In the genomic region with DNA sequence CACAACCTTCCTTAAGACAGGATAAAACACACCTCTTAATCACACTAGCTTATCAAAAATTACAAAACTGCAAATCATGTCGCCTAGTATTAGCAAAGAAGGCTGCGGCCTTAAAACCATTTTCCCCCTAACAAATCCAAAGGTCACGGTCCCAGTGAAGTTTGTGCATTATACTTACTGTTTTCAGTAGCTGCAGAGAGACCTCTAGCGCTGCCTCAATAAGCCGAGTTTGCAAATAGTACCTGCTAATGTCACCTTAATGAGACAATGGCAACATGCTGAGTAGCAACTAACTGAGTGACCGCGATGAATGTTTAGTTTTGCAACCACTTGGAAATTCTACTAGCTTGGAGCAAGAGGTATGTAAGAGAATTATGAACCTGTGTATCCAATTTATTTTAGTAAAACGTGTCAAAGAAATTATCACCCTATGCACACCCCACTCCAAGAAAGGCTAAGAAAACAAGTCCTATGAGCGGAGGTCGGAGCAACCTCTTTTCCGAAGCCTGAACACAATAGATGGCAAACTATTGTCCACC, we compare ENCODE assay signal across 8 cellular contexts. TPM values are rescaled to one million over a fixed set of nuclear protein-coding genes. Genes with fewer than 3 reads are reported as not detected.
DNase-seq lines count a peak whose midpoint lies in the region; ATAC-seq and TF ChIP-seq lines count a peak whose summit lies in the region.

No MANE protein-coding gene starts in this region.

- CTCF ChIA-PET in OCI-LY7 (lab: Charles Lee; ENCODE audit: unreplicated experiment), result no interaction called here

- H3K27me3 Mint-ChIP-seq in GM23338 (ENCODE audit: insufficient read depth, low read depth, poor library complexity) (peaks cover 10% of the 10 kb centered on the region), type B pancreatic cell (no peaks in the 10 kb centered on the region)

- DNase-seq in COLO668 (lab: John Stamatoyannopoulos, UW; ENCODE audit: unreplicated experiment), result peak; percentile 36
- peak; percentile 51 for DNase-seq in GM23338 (ENCODE audit: low spot score)
- peak; percentile 74 for DNase-seq in OCI-LY7 (ENCODE audit: low spot score)
- DNase-seq in coronary artery (ENCODE audit: low spot score), result no peak
- DNase-seq in lung microvascular endothelial cell (ENCODE audit: low read depth in 2 of 2), result peak; percentile 49 to 69
- no peak for DNase-seq in type B pancreatic cell (ENCODE audit: extremely low spot score, unreplicated experiment)
- DNase-seq in NCI-H2029 treated with DMSO at 0.1 percent for 48 hours (lab: John Stamatoyannopoulos, UW), result no peak

- ATAC-seq in GM23338, result peak; percentile 6; the same call in 1 of the 3 replicates
- ATAC-seq in HG03354 (IDR thresholded peaks at IDR 0.05; ENCODE audit: poor library complexity, severe bottlenecking, unreplicated experiment), result no peak

- H3K79me2 ChIP-seq in GM23338 (replicated peaks; ENCODE audit: insufficient read depth), result peaks cover 54% of the 10 kb centered on the region
- H3K79me2 ChIP-seq in OCI-LY7 (ENCODE audit: insufficient read depth, low read depth, low read length), result peaks cover 54% of the 10 kb centered on the region

- POLR2A ChIA-PET in OCI-LY7 (lab: Charles Lee), result interaction anchor here (0.7 to 1.6 kb wide), 8 partner anchors 8 to 1104 kb away, joined by 3 to 5 read pairs (median 3); no protein-coding TSS in a partner anchor

- H3K9me3 ChIP-seq in OCI-LY7 (ENCODE audit: low read length), result no peaks in the 10 kb centered on the region

- H3F3A ChIP-seq in GM23338 (replicated peaks; ENCODE audit: low read depth), result 0 out of 2 replicates have a peak, but pooled peaks cover 5% of the 10 kb centered on the region

- peaks cover 31% of the 10 kb centered on the region for H3K4me1 Mint-ChIP-seq in GM23338
- H3K4me1 Mint-ChIP-seq in type B pancreatic cell (ENCODE audit: unreplicated experiment), result peaks cover 25% of the 10 kb centered on the region

- H3K27ac Mint-ChIP-seq in GM23338, result peak overlapping the region; percentile 95
- peak overlapping the region; percentile 99 for H3K27ac Mint-ChIP-seq in type B pancreatic cell

- peaks cover 32% of the 10 kb centered on the region for H4K20me1 ChIP-seq in GM23338 (replicated peaks; ENCODE audit: insufficient read depth)
- H4K20me1 ChIP-seq in OCI-LY7 (ENCODE audit: insufficient read depth, low read length), result peaks cover 30% of the 10 kb centered on the region

- peak overlapping the region; percentile 89 for H3K4me2 ChIP-seq in GM23338
- peak overlapping the region; percentile 92 for H3K4me2 ChIP-seq in OCI-LY7 (ENCODE audit: low read length)

- H3K27ac ChIP-seq in GM23338 (ENCODE audit: low read depth) (peak overlapping the region; percentile 84), OCI-LY7 (ENCODE audit: low read depth, low read length, poor library complexity, severe bottlenecking) (peak overlapping the region; percentile 90), coronary artery (peak overlapping the region; percentile 87 to 96)

- H3K4me1 ChIP-seq in GM23338 (ENCODE audit: insufficient read depth) (peaks cover 36% of the 10 kb centered on the region), OCI-LY7 (ENCODE audit: insufficient read depth, low read length, poor library complexity, severe bottlenecking) (peaks cover 24% of the 10 kb centered on the region)

- H3K36me3 Mint-ChIP-seq in GM23338 (ENCODE audit: low read depth) (peaks cover 11% of the 10 kb centered on the region), type B pancreatic cell (peaks cover 20% of the 10 kb centered on the region)

- H3K36me3 ChIP-seq in GM23338 (ENCODE audit: insufficient read depth), result no peaks in the 10 kb centered on the region
- H3K36me3 ChIP-seq in OCI-LY7 (ENCODE audit: insufficient read depth, low read length), result peaks cover 35% of the 10 kb centered on the region

- intact Hi-C loops in OCI-LY7 (cut with micrococcal nuclease; ENCODE audit: unreplicated experiment), result loop anchor here (5.0 kb wide), 4 partner anchors 146 to 489 kb away; partner anchors contain the start of genes CAB39L, SETDB2 and SPRYD7

- peak in 1 of 2 experiments; percentile 54; a peak in 2 of 4 replicates for TF ChIP-seq CTCF in GM23338 (conservative IDR thresholded peaks at IDR 0.05; ENCODE audit: low read depth in 2 of 2)
- TF ChIP-seq CTCF in OCI-LY7 (conservative IDR thresholded peaks at IDR 0.05; ENCODE audit: low read length), result peak; percentile 67
- no peak for TF ChIP-seq CTCF in coronary artery (IDR thresholded peaks at IDR 0.05)
- TF ChIP-seq CTCF in type B pancreatic cell (conservative IDR thresholded peaks at IDR 0.05), result no peak

- BruUV-seq in OCI-LY7 (replicated peaks; lab: Mats Ljungman, UMichigan), result no TSS peak

- H3K4me3 ChIP-seq in GM23338 (peak overlapping the region; percentile 79), OCI-LY7 (ENCODE audit: low read depth, low read length, poor library complexity, severe bottlenecking) (peak overlapping the region; percentile 75), coronary artery (peak overlapping the region; percentile 94)

- H3K27me3 ChIP-seq in GM23338 (ENCODE audit: insufficient read depth), result no peaks in the 10 kb centered on the region

- peak overlapping the region; percentile 96 for H3K4me3 Mint-ChIP-seq in GM23338
- peak overlapping the region; percentile 99 for H3K4me3 Mint-ChIP-seq in type B pancreatic cell

- H3K9me3 Mint-ChIP-seq in GM23338 (no peaks in the 10 kb centered on the region), type B pancreatic cell (no peaks in the 10 kb centered on the region)

- H2AFZ ChIP-seq in GM23338 (peak overlapping the region; percentile 41; the same call in 1 of the 2 replicates), OCI-LY7 (ENCODE audit: low read length) (no peak overlapping the region; the same call in 1 of the 2 replicates)

- no peaks in the 10 kb centered on the region for H3K9me2 ChIP-seq in GM23338 (ENCODE audit: insufficient read depth)
- H3K9me2 ChIP-seq in OCI-LY7 (ENCODE audit: insufficient read depth, low read length), result no peaks in the 10 kb centered on the region

TF ChIP-seq in GM23338, 12 proteins besides CTCF, POLR2A, EP300 and RAD21 (continues in another document):
- TF ChIP-seq, protein P1, sequence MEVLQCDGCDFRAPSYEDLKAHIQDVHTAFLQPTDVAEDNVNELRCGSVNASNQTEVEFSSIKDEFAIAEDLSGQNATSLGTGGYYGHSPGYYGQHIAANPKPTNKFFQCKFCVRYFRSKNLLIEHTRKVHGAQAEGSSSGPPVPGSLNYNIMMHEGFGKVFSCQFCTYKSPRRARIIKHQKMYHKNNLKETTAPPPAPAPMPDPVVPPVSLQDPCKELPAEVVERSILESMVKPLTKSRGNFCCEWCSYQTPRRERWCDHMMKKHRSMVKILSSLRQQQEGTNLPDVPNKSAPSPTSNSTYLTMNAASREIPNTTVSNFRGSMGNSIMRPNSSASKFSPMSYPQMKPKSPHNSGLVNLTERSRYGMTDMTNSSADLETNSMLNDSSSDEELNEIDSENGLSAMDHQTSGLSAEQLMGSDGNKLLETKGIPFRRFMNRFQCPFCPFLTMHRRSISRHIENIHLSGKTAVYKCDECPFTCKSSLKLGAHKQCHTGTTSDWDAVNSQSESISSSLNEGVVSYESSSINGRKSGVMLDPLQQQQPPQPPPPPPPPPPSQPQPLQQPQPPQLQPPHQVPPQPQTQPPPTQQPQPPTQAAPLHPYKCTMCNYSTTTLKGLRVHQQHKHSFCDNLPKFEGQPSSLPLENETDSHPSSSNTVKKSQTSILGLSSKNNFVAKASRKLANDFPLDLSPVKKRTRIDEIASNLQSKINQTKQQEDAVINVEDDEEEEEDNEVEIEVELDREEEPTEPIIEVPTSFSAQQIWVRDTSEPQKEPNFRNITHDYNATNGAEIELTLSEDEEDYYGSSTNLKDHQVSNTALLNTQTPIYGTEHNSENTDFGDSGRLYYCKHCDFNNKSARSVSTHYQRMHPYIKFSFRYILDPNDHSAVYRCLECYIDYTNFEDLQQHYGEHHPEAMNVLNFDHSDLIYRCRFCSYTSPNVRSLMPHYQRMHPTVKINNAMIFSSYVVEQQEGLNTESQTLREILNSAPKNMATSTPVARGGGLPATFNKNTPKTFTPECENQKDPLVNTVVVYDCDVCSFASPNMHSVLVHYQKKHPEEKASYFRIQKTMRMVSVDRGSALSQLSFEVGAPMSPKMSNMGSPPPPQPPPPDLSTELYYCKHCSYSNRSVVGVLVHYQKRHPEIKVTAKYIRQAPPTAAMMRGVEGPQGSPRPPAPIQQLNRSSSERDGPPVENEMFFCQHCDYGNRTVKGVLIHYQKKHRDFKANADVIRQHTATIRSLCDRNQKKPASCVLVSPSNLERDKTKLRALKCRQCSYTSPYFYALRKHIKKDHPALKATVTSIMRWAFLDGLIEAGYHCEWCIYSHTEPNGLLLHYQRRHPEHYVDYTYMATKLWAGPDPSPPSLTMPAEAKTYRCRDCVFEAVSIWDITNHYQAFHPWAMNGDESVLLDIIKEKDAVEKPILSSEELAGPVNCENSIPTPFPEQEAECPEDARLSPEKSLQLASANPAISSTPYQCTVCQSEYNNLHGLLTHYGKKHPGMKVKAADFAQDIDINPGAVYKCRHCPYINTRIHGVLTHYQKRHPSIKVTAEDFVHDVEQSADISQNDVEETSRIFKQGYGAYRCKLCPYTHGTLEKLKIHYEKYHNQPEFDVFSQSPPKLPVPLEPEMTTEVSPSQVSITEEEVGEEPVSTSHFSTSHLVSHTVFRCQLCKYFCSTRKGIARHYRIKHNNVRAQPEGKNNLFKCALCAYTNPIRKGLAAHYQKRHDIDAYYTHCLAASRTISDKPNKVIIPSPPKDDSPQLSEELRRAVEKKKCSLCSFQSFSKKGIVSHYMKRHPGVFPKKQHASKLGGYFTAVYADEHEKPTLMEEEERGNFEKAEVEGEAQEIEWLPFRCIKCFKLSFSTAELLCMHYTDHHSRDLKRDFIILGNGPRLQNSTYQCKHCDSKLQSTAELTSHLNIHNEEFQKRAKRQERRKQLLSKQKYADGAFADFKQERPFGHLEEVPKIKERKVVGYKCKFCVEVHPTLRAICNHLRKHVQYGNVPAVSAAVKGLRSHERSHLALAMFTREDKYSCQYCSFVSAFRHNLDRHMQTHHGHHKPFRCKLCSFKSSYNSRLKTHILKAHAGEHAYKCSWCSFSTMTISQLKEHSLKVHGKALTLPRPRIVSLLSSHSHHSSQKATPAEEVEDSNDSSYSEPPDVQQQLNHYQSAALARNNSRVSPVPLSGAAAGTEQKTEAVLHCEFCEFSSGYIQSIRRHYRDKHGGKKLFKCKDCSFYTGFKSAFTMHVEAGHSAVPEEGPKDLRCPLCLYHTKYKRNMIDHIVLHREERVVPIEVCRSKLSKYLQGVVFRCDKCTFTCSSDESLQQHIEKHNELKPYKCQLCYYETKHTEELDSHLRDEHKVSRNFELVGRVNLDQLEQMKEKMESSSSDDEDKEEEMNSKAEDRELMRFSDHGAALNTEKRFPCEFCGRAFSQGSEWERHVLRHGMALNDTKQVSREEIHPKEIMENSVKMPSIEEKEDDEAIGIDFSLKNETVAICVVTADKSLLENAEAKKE (CRISPR knock-in tag; IDR thresholded peaks at IDR 0.05), result no peak
- TF ChIP-seq EZH2phosphoT487 (IDR thresholded peaks at IDR 0.05; ENCODE audit: unreplicated experiment), result no peak
- TF ChIP-seq NANOG (IDR thresholded peaks at IDR 0.05; ENCODE audit: borderline replicate concordance), result no peak

RNA-seq across cellular contexts. Expression of gene KPNA3, which starts 1.2 kb away (rescaled TPM):
- 50.9 and 55.7 TPM in 2 replicates for total RNA-seq in GM23338 (2014; rRNA removed; shearing (Covaris generic))
- polyA plus RNA-seq in GM23338 (2016; fragmentation: Nextera tagmentation; extraction: Ambion mirVana), result 26.8 and 30.5 TPM in 2 replicates
- total RNA-seq in OCI-LY7 (2014; rRNA removed; shearing (Covaris generic)), result 17.2 and 18.2 TPM in 2 replicates
- total RNA-seq in OCI-LY7 (2022) (38.2 and 41.1 TPM in 2 replicates), lung microvascular endothelial cell (27.9 and 28.0 TPM in 2 replicates), type B pancreatic cell (ENCODE audit: low replicate concordance) (36.5 and 40.1 TPM in 2 replicates)

Comparison
In these comparisons a context has a peak if more than half of its experiments do, and no peak if none do; other contexts are left out.
1. DNase-seq: peak in COLO668 (single experiment), GM23338 (single experiment), OCI-LY7 (single experiment) and lung microvascular endothelial cell (2 of 2); none in coronary artery (single experiment), type B pancreatic cell (single experiment) and NCI-H2029 treated with DMSO at 0.1 percent for 48 hours (single experiment).
2. Peak in every context shown above with its lines, with median percentiles within 50 percentile points of each other: H3K27ac ChIP-seq and H3K4me3 ChIP-seq.